In genomic region chr15:82709421-82710207, GRCh38 we compare ENCODE assay signal across 1 cellular context.
TF ChIP-seq lines count a peak whose summit lies in the region.

Gene AP3B2, minus strand, starts transcription at chr15:82709875. Its CDS starts 169 bp downstream, at chr15:82709706.

TF ChIP-seq in K562, 482 proteins besides CTCF, POLR2A, EP300 and RAD21 (continued from another document and continues in another):
- TF ChIP-seq GABPA (tag; conservative IDR thresholded peaks at IDR 0.05; ENCODE audit: low read depth) = peak; percentile 90
- TF ChIP-seq ETS1 (conservative IDR thresholded peaks at IDR 0.05; ENCODE audit: control insufficient read depth, low read depth, low read length) = peak; percentile 76; the same call in 1 of the 2 replicates
- peak; percentile 88 for TF ChIP-seq VEZF1 (CRISPR knock-in tag; IDR thresholded peaks at IDR 0.05)
- TF ChIP-seq PRMT5 (CRISPR knock-in tag; IDR thresholded peaks at IDR 0.05) = peak; percentile 92
- 0 out of 2 replicates have a peak, but pooled peaks have one; percentile 47 for TF ChIP-seq RBFOX2 (IDR thresholded peaks at IDR 0.05; ENCODE audit: low read depth, low read length)
- TF ChIP-seq MIER1 (IDR thresholded peaks at IDR 0.05; ENCODE audit: low read depth) = peak; percentile 89
- peak in 1 of 2 experiments; percentile 48 for TF ChIP-seq E2F6 (IDR thresholded peaks at IDR 0.05; ENCODE audit: borderline replicate concordance in 1 of 2, extremely low read depth in 1 of 2, insufficient read depth in 1 of 2, insufficient read length in 1 of 2, low read depth in 1 of 2, low read length in 1 of 2, poor library complexity in 1 of 2, severe bottlenecking in 1 of 2)
- TF ChIP-seq GABPB1 (CRISPR knock-in tag; IDR thresholded peaks at IDR 0.05) = peak; percentile 71
- no peak for TF ChIP-seq DIDO1 (tag; IDR thresholded peaks at IDR 0.05; ENCODE audit: low read depth)
- TF ChIP-seq JUN (IDR thresholded peaks at IDR 0.05; ENCODE audit: borderline replicate concordance, low read depth, low read length) = no peak
- TF ChIP-seq JUN (CRISPR knock-in tag; IDR thresholded peaks at IDR 0.05; ENCODE audit: borderline replicate concordance) = peak; percentile 33; the same call in 1 of the 2 replicates
- no peak for TF ChIP-seq BACH1 (tag; IDR thresholded peaks at IDR 0.05)
- peak; percentile 37 for TF ChIP-seq FUS (optimal IDR thresholded peaks at IDR 0.05; ENCODE audit: low read depth, low read length)
- peak in 1 of 2 experiments; percentile 58; a peak in 1 of 4 replicates for TF ChIP-seq NONO (IDR thresholded peaks at IDR 0.05; ENCODE audit: low read depth in 2 of 2, low read length in 1 of 2)
- TF ChIP-seq ZBTB9 (CRISPR knock-in tag; IDR thresholded peaks at IDR 0.05) = peak; percentile 84
- TF ChIP-seq PREB (CRISPR knock-in tag; IDR thresholded peaks at IDR 0.05) = 0 out of 2 replicates have a peak, but pooled peaks have one; percentile 81
- TF ChIP-seq NR3C1 (CRISPR knock-in tag; IDR thresholded peaks at IDR 0.05) = peak; percentile 77; the same call in 1 of the 2 replicates
- TF ChIP-seq ZBTB2 (IDR thresholded peaks at IDR 0.05) = 0 out of 2 replicates have a peak, but pooled peaks have one; percentile 25
- no peak for TF ChIP-seq ASH1L (IDR thresholded peaks at IDR 0.05; ENCODE audit: borderline replicate concordance, low read depth, partially characterized antibody)
- TF ChIP-seq SREBF1 (IDR thresholded peaks at IDR 0.05; ENCODE audit: borderline replicate concordance, low read depth, low read length) = no peak
- TF ChIP-seq ZBTB11 (CRISPR knock-in tag; IDR thresholded peaks at IDR 0.05) = peak in 2 of 3 experiments; percentile 38 to 63; a peak in 2 of 6 replicates
- TF ChIP-seq CXXC5 (CRISPR knock-in tag; IDR thresholded peaks at IDR 0.05) = peak; percentile 76
- 0 out of 2 replicates have a peak, but pooled peaks have one; percentile 49 for TF ChIP-seq ZNF197 (CRISPR knock-in tag; IDR thresholded peaks at IDR 0.05; ENCODE audit: low read depth)
- peak; percentile 20; the same call in 1 of the 2 replicates for TF ChIP-seq MAX (CRISPR knock-in tag; IDR thresholded peaks at IDR 0.05)
- TF ChIP-seq SMARCB1 (IDR thresholded peaks at IDR 0.05; ENCODE audit: insufficient read length, low read depth) = no peak
- no peak for TF ChIP-seq NCOA6 (IDR thresholded peaks at IDR 0.05)
- peak; percentile 81; the same call in 1 of the 2 replicates for TF ChIP-seq ZFP91 (CRISPR knock-in tag; IDR thresholded peaks at IDR 0.05)
- TF ChIP-seq EGR1 (conservative IDR thresholded peaks at IDR 0.05) = 0 out of 2 replicates have a peak, but pooled peaks have one; percentile 3
- TF ChIP-seq ZNF766 (CRISPR knock-in tag; conservative IDR thresholded peaks at IDR 0.05) = peak; percentile 91
- TF ChIP-seq RBBP5 (IDR thresholded peaks at IDR 0.05; ENCODE audit: borderline replicate concordance, insufficient read depth, low read length, poor library complexity, severe bottlenecking) = peak; percentile 51
- peak; percentile 74 for TF ChIP-seq NFIC (IDR thresholded peaks at IDR 0.05)
- TF ChIP-seq REST (CRISPR knock-in tag; IDR thresholded peaks at IDR 0.05; ENCODE audit: low read depth) = peak; percentile 100
- TF ChIP-seq ZBTB1 (CRISPR knock-in tag; IDR thresholded peaks at IDR 0.05; ENCODE audit: borderline replicate concordance, low read depth) = peak; percentile 80
- TF ChIP-seq PHF21A (IDR thresholded peaks at IDR 0.05; ENCODE audit: borderline replicate concordance, low read depth) = 0 out of 2 replicates have a peak, but pooled peaks have one; percentile 37
- no peak for TF ChIP-seq CTCFL (IDR thresholded peaks at IDR 0.05; ENCODE audit: borderline replicate concordance, insufficient read depth, low read depth, low read length, poor library complexity, severe bottlenecking)
- peak; percentile 61; the same call in 1 of the 2 replicates for TF ChIP-seq CTBP1 (IDR thresholded peaks at IDR 0.05; ENCODE audit: borderline replicate concordance)
